Comparison of ENCODE assay signal across 24 cellular contexts in the genomic region with DNA sequence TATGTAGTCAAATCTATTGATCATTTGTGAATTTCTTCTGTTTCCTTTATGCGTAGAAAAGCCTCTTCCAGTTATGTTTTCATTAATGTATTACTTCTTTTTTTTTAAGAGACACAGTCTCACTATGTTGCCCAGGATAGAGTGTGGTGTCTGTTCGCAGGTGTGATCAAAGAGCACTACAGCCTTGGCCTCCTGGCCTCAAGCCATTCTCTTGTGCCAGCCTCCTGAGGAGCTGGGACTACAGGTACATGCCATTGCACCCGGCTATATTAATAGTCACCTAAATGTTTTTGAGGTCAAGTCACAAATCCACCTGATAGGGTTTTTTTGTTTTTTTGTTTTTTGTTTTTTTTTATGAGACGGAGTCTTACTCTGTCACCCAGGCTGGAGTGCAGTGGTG.
"Had no signal": no experiment of that assay in that cellular context is flagged by ENCODE, and none has a peak within 500 bp of the region (broad histone marks: within the 10 kb centered on the region; RNA-seq: fewer than 3 reads in every experiment).

No MANE protein-coding gene starts in this region.

- H3K36me3 ChIP-seq: esophagus muscularis mucosa, gastroesophageal sphincter, heart right ventricle, lower lobe of right lung, neutrophil, right lobe of liver, stomach, tibial artery, upper lobe of left lung had no signal

- H3K9me3 ChIP-seq: esophagus muscularis mucosa, lower lobe of right lung, neutrophil, right lobe of liver, tibial artery had no signal

- DNase-seq: dermis blood vessel endothelial cell; effector memory CD4-positive, alpha-beta T cell; foreskin keratinocyte; heart right ventricle; hippocampal formation; left cardiac atrium; left ventricle myocardium superior; lower lobe of right lung; natural killer cell; right lobe of liver; stimulated activated CD4-positive, alpha-beta T cell treated with anti-CD3 and anti-CD28 coated beads, Interleukin-12 subunit alpha, Interleukin-12 subunit beta, amount 100 ng/mL, for 4 hours; stimulated activated CD4-positive, alpha-beta T cell treated with anti-CD3 and anti-CD28 coated beads, Interleukin-1b, Interleukin-23, amount 100 ng/mL, for 48 hours; stimulated activated CD4-positive, alpha-beta T cell treated with anti-CD3 and anti-CD28 coated beads, Interleukin-4, amount 100 ng/mL, for 24 hours; stimulated activated naive CD4-positive, alpha-beta T cell treated with Interleukin-2 at 50 U/mL for 16 hours; stomach; tibial artery; upper lobe of left lung had no signal

- ATAC-seq: foreskin keratinocyte; gastroesophageal sphincter; heart right ventricle; left cardiac atrium; left ventricle myocardium superior; lower lobe of right lung; natural killer cell; stimulated activated effector memory CD8-positive, alpha-beta T cell treated with anti-CD3 and anti-CD28 coated beads, Interleukin-12 subunit alpha, Interleukin-12 subunit beta, amount 100 ng/mL, for 72 hours had no signal

- H3K27me3 ChIP-seq: esophagus muscularis mucosa, foreskin keratinocyte, gastroesophageal sphincter, heart right ventricle, neutrophil, right lobe of liver, stomach, tibial artery, upper lobe of left lung had no signal

- H2AFZ ChIP-seq: parathyroid adenoma had no signal

- H3K4me1 ChIP-seq: foreskin keratinocyte had no signal

- H3K9ac ChIP-seq: parathyroid adenoma had no signal

- H3K4me2 ChIP-seq: smooth muscle cell had no signal

- H3K4me3 ChIP-seq: coronary artery, esophagus muscularis mucosa, gastroesophageal sphincter, heart right ventricle, lower lobe of right lung, right lobe of liver, smooth muscle cell, stomach, tibial artery, upper lobe of left lung had no signal

- H3K27ac ChIP-seq: coronary artery, esophagus muscularis mucosa, foreskin keratinocyte, gastroesophageal sphincter, heart right ventricle, lower lobe of right lung, neutrophil, parathyroid adenoma, right lobe of liver, stomach, tibial artery, upper lobe of left lung had no signal
